In genomic region chr17:82247856-82248671, GRCh38 we compare ENCODE assay signal across 10 cellular contexts. TPM values are rescaled to one million over a fixed set of nuclear protein-coding genes. Genes with fewer than 3 reads are reported as not detected.
DNase-seq lines count a peak whose midpoint lies in the region; ATAC-seq and TF ChIP-seq lines count a peak whose summit lies in the region.
"Had no signal": no experiment of that assay in that cellular context is flagged by ENCODE, and none has a peak within 500 bp of the region (broad histone marks: within the 10 kb centered on the region; RNA-seq: fewer than 3 reads in every experiment).

No MANE protein-coding gene starts in this region.

- peaks cover 39% of the 10 kb centered on the region for H3K4me1 Mint-ChIP-seq in Calu3 (ENCODE audit: low read depth, unreplicated experiment)
- peaks cover 5% of the 10 kb centered on the region for H3K4me1 Mint-ChIP-seq in glutamatergic neuron (ENCODE audit: low read depth, unreplicated experiment)
- peaks cover 58% of the 10 kb centered on the region for H3K4me1 Mint-ChIP-seq in stimulated activated effector memory CD8-positive, alpha-beta T cell treated with anti-CD3 and anti-CD28 coated beads, Interleukin-12 subunit alpha, Interleukin-12 subunit beta, amount 100 ng/mL, for 72 hours

- H3K4me3 Mint-ChIP-seq in Calu3 (ENCODE audit: low read depth, unreplicated experiment) (no peak overlapping the region), glutamatergic neuron (ENCODE audit: unreplicated experiment) (no peak overlapping the region)
- H3K4me3 Mint-ChIP-seq in stimulated activated effector memory CD8-positive, alpha-beta T cell treated with anti-CD3 and anti-CD28 coated beads, Interleukin-12 subunit alpha, Interleukin-12 subunit beta, amount 100 ng/mL, for 72 hours = no peak overlapping the region

- peak overlapping the region; percentile 24 for H3K27ac Mint-ChIP-seq in Calu3 (ENCODE audit: unreplicated experiment)
- H3K27ac Mint-ChIP-seq in glutamatergic neuron (ENCODE audit: unreplicated experiment) = peak overlapping the region; percentile 7
- peak overlapping the region; percentile 93 for H3K27ac Mint-ChIP-seq in stimulated activated effector memory CD8-positive, alpha-beta T cell treated with anti-CD3 and anti-CD28 coated beads, Interleukin-12 subunit alpha, Interleukin-12 subunit beta, amount 100 ng/mL, for 72 hours

- CTCF ChIA-PET in Calu3 (lab: Charles Lee) (interaction anchor here (0.5 to 1.7 kb wide), 2 partner anchors 42 to 360 kb away, joined by 3 read pairs; no protein-coding TSS in a partner anchor), Panc1 (lab: Charles Lee) (no interaction called here)

- POLR2A ChIA-PET in Panc1 (lab: Charles Lee) = no interaction called here

- in situ Hi-C loops in Panc1 (cut with HindIII; ENCODE audit: low pct_unique_long_range_greater_than_20kb, low sequenced_read_pairs) = no loop called here

- peaks cover 44% of the 10 kb centered on the region for H3K4me1 ChIP-seq in Panc1 (ENCODE audit: control insufficient read depth, insufficient read depth, low read length)

- H3K36me3 Mint-ChIP-seq in Calu3 (ENCODE audit: insufficient read depth, unreplicated experiment) = peaks cover 94% of the 10 kb centered on the region
- peaks cover 11% of the 10 kb centered on the region for H3K36me3 Mint-ChIP-seq in glutamatergic neuron (ENCODE audit: unreplicated experiment)
- peaks cover 100% of the 10 kb centered on the region for H3K36me3 Mint-ChIP-seq in stimulated activated effector memory CD8-positive, alpha-beta T cell treated with anti-CD3 and anti-CD28 coated beads, Interleukin-12 subunit alpha, Interleukin-12 subunit beta, amount 100 ng/mL, for 72 hours

- peaks cover 15% of the 10 kb centered on the region for H3K36me3 ChIP-seq in Panc1 (ENCODE audit: control insufficient read depth, insufficient read depth, low read length)

- H3K27ac ChIP-seq in Panc1 (ENCODE audit: low read length) = peak overlapping the region; percentile 86

- H3K4me3 ChIP-seq in Panc1 (ENCODE audit: low read depth in 2 of 2, low read length in 2 of 2) = no peak overlapping the region

- intact Hi-C loops in Calu3 (cut with micrococcal nuclease; ENCODE audit: unreplicated experiment) (loop anchor here (10.0 kb wide), 2 partner anchors 47 to 77 kb away; no protein-coding TSS in a partner anchor), Panc1 (cut with micrococcal nuclease; ENCODE audit: unreplicated experiment) (no loop called here)

- no peaks in the 10 kb centered on the region for H3K27me3 ChIP-seq in Panc1 (ENCODE audit: control insufficient read depth, insufficient read depth, low read length)

- BruUV-seq in Calu3 (replicated peaks; lab: Mats Ljungman, UMichigan) = no TSS peak
- no TSS peak for BruUV-seq in Panc1 (replicated peaks; lab: Mats Ljungman, UMichigan)

- no peaks in the 10 kb centered on the region for H3K9me3 ChIP-seq in Panc1 (ENCODE audit: control insufficient read depth, insufficient read depth, low read depth, low read length)

- no peak for TF ChIP-seq CTCF in Calu3 (IDR thresholded peaks at IDR 0.05; ENCODE audit: unreplicated experiment)
- no peak for TF ChIP-seq CTCF in Panc1 (IDR thresholded peaks at IDR 0.05)
- TF ChIP-seq CTCF in glutamatergic neuron (IDR thresholded peaks at IDR 0.05; ENCODE audit: partially characterized antibody, unreplicated experiment) = no peak

- H3K9me3 Mint-ChIP-seq in Calu3 (ENCODE audit: low read depth, unreplicated experiment) (no peaks in the 10 kb centered on the region), glutamatergic neuron (ENCODE audit: unreplicated experiment) (peaks cover 8% of the 10 kb centered on the region)
- no peaks in the 10 kb centered on the region for H3K9me3 Mint-ChIP-seq in stimulated activated effector memory CD8-positive, alpha-beta T cell treated with anti-CD3 and anti-CD28 coated beads, Interleukin-12 subunit alpha, Interleukin-12 subunit beta, amount 100 ng/mL, for 72 hours

- no peaks in the 10 kb centered on the region for H3K27me3 Mint-ChIP-seq in Calu3 (ENCODE audit: unreplicated experiment)
- H3K27me3 Mint-ChIP-seq in glutamatergic neuron (ENCODE audit: unreplicated experiment) = peaks cover 9% of the 10 kb centered on the region

- no peak for ATAC-seq in Panc1
- ATAC-seq in stimulated activated effector memory CD8-positive, alpha-beta T cell treated with anti-CD3 and anti-CD28 coated beads, Interleukin-12 subunit alpha, Interleukin-12 subunit beta, amount 100 ng/mL, for 72 hours = no peak
- no peak for ATAC-seq in GM21360 (IDR thresholded peaks at IDR 0.05; ENCODE audit: unreplicated experiment)

- DNase-seq in Calu3 (no peak), Panc1 (ENCODE audit: low read depth, low spot score) (no peak), glutamatergic neuron (no peak), Kasumi-1 (lab: John Stamatoyannopoulos, UW) (no peak), COLO668 (lab: John Stamatoyannopoulos, UW; ENCODE audit: unreplicated experiment) (no peak)
- no peak for DNase-seq in stimulated activated effector memory CD8-positive, alpha-beta T cell treated with anti-CD3 and anti-CD28 coated beads, Interleukin-12 subunit alpha, Interleukin-12 subunit beta, amount 100 ng/mL, for 72 hours (ENCODE audit: low spot score in 2 of 2)
- DNase-seq: activated CD4-positive, alpha-beta T cell treated with anti-CD3 and anti-CD28 coated beads, Interleukin-2, amount 50 U/mL, for 1 hour; DND-41; NCI-H2107 had no signal

RNA-seq across cellular contexts. Expression of gene SLC16A3, which starts 19.2 kb away (rescaled TPM):
- 44.7 and 47.2 TPM in 2 replicates for total RNA-seq in Calu3 (2022)
- total RNA-seq in Panc1 (2021; ENCODE audit: unreplicated experiment) = 581 TPM
- polyA plus RNA-seq in Panc1 (2012; ENCODE audit: insufficient read length) = 1,387 TPM
- total RNA-seq in glutamatergic neuron (ENCODE audit: unreplicated experiment) = 15.6 TPM

RNA-seq across cellular contexts. Expression of gene CSNK1D, which starts 25.4 kb away (rescaled TPM):
- 157 and 160 TPM in 2 replicates for total RNA-seq in Calu3 (2022)
- 234 TPM for total RNA-seq in Panc1 (2021; ENCODE audit: unreplicated experiment)
- polyA plus RNA-seq in Panc1 (2012; ENCODE audit: insufficient read length) = 316 TPM
- total RNA-seq in glutamatergic neuron (ENCODE audit: unreplicated experiment) = 211 TPM

RNA-seq across cellular contexts. Expression of gene CCDC57, which starts 35.4 kb away (rescaled TPM):
- total RNA-seq in Calu3 (2022) (69.9 and 76.8 TPM in 2 replicates), Panc1 (2021; ENCODE audit: unreplicated experiment) (63.6 TPM), glutamatergic neuron (ENCODE audit: unreplicated experiment) (40.7 TPM)
- polyA plus RNA-seq in Panc1 (2012; ENCODE audit: insufficient read length) = 59.2 TPM

Comparison
In these comparisons a context has a peak if more than half of its experiments do, and no peak if none do; other contexts are left out.
1. H3K27ac Mint-ChIP-seq: peak in every context shown above with its lines; median percentile 93 in stimulated activated effector memory CD8-positive, alpha-beta T cell treated with anti-CD3 and anti-CD28 coated beads, Interleukin-12 subunit alpha, Interleukin-12 subunit beta, amount 100 ng/mL, for 72 hours; 24 in Calu3; 7 in glutamatergic neuron.
2. RNA of gene SLC16A3, which starts 19.2 kb away (total RNA-seq): 581 TPM in Panc1 (single experiment); 44.7 to 47.2 TPM in Calu3 and 15.6 TPM in glutamatergic neuron (single experiment); every median in the first group is over 10 times any median in the second.